Comparison of ENCODE assay signal across 1 cellular context in genomic region chr10:72074413-72075183, GRCh38.
TF ChIP-seq lines count a peak whose summit lies in the region.

No MANE protein-coding gene starts in this region.

TF ChIP-seq in SK-N-SH treated with all-trans-retinoic acid at 6 μM for 48 hours, 23 proteins besides CTCF, POLR2A, EP300 and RAD21 (continued from another document):
- TF ChIP-seq ZFP30 (CRISPR knock-in tag; IDR thresholded peaks at IDR 0.05) (no peak), CSDC2 (CRISPR knock-in tag; IDR thresholded peaks at IDR 0.05) (no peak), ZNF70 (CRISPR knock-in tag; IDR thresholded peaks at IDR 0.05) (no peak), PATZ1 (CRISPR knock-in tag; IDR thresholded peaks at IDR 0.05; ENCODE audit: borderline replicate concordance) (no peak), ZFP3 (CRISPR knock-in tag; IDR thresholded peaks at IDR 0.05) (no peak), ARNTL (CRISPR knock-in tag; IDR thresholded peaks at IDR 0.05; ENCODE audit: borderline replicate concordance, low read depth) (no peak), GLIS3 (CRISPR knock-in tag; IDR thresholded peaks at IDR 0.05) (no peak), CSRNP3 (CRISPR knock-in tag; IDR thresholded peaks at IDR 0.05) (no peak), BACH2 (CRISPR knock-in tag; IDR thresholded peaks at IDR 0.05; ENCODE audit: borderline replicate concordance) (no peak), TOX (CRISPR knock-in tag; IDR thresholded peaks at IDR 0.05; ENCODE audit: borderline replicate concordance) (no peak)
